Comparison of ENCODE assay signal across 34 cellular contexts in genomic region chr10:26412932-26413331, GRCh38. TPM values are rescaled to one million over a fixed set of nuclear protein-coding genes. Genes with fewer than 3 reads are reported as not detected.
"Had no signal": no experiment of that assay in that cellular context is flagged by ENCODE, and none has a peak within 500 bp of the region (broad histone marks: within the 10 kb centered on the region; RNA-seq: fewer than 3 reads in every experiment).

No MANE protein-coding gene starts in this region.

- H3K27ac ChIP-seq: ascending aorta, cardiac muscle cell, Peyer's patch, SJSA1 had no signal

- H3K27me3 Mint-ChIP-seq: activated CD4-positive, alpha-beta T cell treated with anti-CD3 and anti-CD28 coated beads for 36 hours; activated naive CD8-positive, alpha-beta T cell had no signal

- DNase-seq: activated CD4-positive, alpha-beta T cell treated with anti-CD3 and anti-CD28 coated beads for 36 hours; activated CD4-positive, alpha-beta T cell treated with anti-CD3 and anti-CD28 coated beads, Interleukin-2, amount 10 ng/mL, durations not matched to agents 7 days and 5 days; activated CD4-positive, alpha-beta T cell treated with anti-CD3 and anti-CD28 coated beads, Interleukin-2, amount 50 U/mL, for 48 hours; activated CD8-positive, alpha-beta T cell treated with anti-CD3 and anti-CD28 coated beads, Interleukin-2, amount 10 ng/mL, durations not matched to agents 7 days and 5 days; activated naive CD4-positive, alpha-beta T cell treated with anti-CD3 and anti-CD28 coated beads, Interleukin-2, amount 10 ng/mL, durations not matched to agents 7 days and 5 days; activated T-cell treated with anti-CD3 and anti-CD28 coated beads, Interleukin-2, amount 50 U/mL, for 4 hours; amygdala; cerebellar nuclear complex; Kasumi-1; KG1; MG63; NCI-H1048; NCI-H1105 treated with DMSO at 0.1 percent for 48 hours; NCI-H1436; NCI-H1694 treated with DMSO at 0.1 percent for 48 hours; NCI-H2029; NCI-H2171; NCI-H510A; NCI-H526; NCI-H748 treated with DMSO at 0.1 percent for 48 hours; NK-92 treated with Interleukin-12 subunit alpha and Interleukin-12 subunit beta, amount 100 ng/mL, for 24 hours; Peyer's patch; RPMI8226; SHP77 treated with DMSO at 0.1 percent for 48 hours; SK-N-SH had no signal

- H3K9me2 ChIP-seq: SK-N-SH had no signal

- H3K36me3 ChIP-seq: ascending aorta, cardiac muscle cell, MG63, Peyer's patch, SJSA1 had no signal

- H3K27ac Mint-ChIP-seq: activated CD4-positive, alpha-beta T cell treated with anti-CD3 and anti-CD28 coated beads for 36 hours; activated CD4-positive, alpha-beta T cell treated with anti-CD3 and anti-CD28 coated beads, Interleukin-2, amount 10 ng/mL, durations not matched to agents 7 days and 5 days; activated CD8-positive, alpha-beta T cell treated with anti-CD3 and anti-CD28 coated beads, Interleukin-2, amount 10 ng/mL, durations not matched to agents 7 days and 5 days; activated naive CD4-positive, alpha-beta T cell treated with anti-CD3 and anti-CD28 coated beads, Interleukin-2, amount 10 ng/mL, durations not matched to agents 7 days and 5 days; activated naive CD8-positive, alpha-beta T cell; activated T-helper 1 cell treated with anti-CD3 and anti-CD28 coated beads, Interleukin-12 subunit alpha, Interleukin-12 subunit beta, Interleukin-2, Interleukin-4 antibody, amounts not matched to agents 30 ng/mL and 10 ng/mL and 1 ng/mL, durations not matched to agents 14 hours and 24 hours and 36 hours; T-helper 1 cell treated with Interleukin-12 subunit alpha and Interleukin-12 subunit beta and Interleukin-4 antibody, amounts not matched to agents 30 μg/mL and 1 μg/mL, for 36 hours; T-helper 2 cell treated with Interferon-gamma antibody and Interleukin-4, amounts not matched to agents 5 μg/mL and 100 μg/mL, for 36 hours; WTC11 had no signal

- H3K4me1 ChIP-seq: ascending aorta, Peyer's patch, SJSA1 had no signal

- H3K4me1 Mint-ChIP-seq: activated CD4-positive, alpha-beta T cell treated with anti-CD3 and anti-CD28 coated beads for 36 hours; activated CD4-positive, alpha-beta T cell treated with anti-CD3 and anti-CD28 coated beads, Interleukin-2, amount 10 ng/mL, durations not matched to agents 7 days and 5 days; activated naive CD4-positive, alpha-beta T cell treated with anti-CD3 and anti-CD28 coated beads, Interleukin-2, amount 10 ng/mL, durations not matched to agents 7 days and 5 days; WTC11 had no signal

- H3K4me3 ChIP-seq: ascending aorta, cardiac muscle cell, MG63, Peyer's patch, SJSA1 had no signal

- H3K36me3 Mint-ChIP-seq: activated naive CD4-positive, alpha-beta T cell treated with anti-CD3 and anti-CD28 coated beads, Interleukin-2, amount 10 ng/mL, durations not matched to agents 7 days and 5 days; activated naive CD8-positive, alpha-beta T cell; WTC11 had no signal

- H3K4me2 ChIP-seq: SK-N-SH had no signal

- H3K4me3 Mint-ChIP-seq: activated CD4-positive, alpha-beta T cell treated with anti-CD3 and anti-CD28 coated beads for 36 hours; activated CD4-positive, alpha-beta T cell treated with anti-CD3 and anti-CD28 coated beads, Interleukin-2, amount 10 ng/mL, durations not matched to agents 7 days and 5 days; activated CD8-positive, alpha-beta T cell treated with anti-CD3 and anti-CD28 coated beads, Interleukin-2, amount 10 ng/mL, durations not matched to agents 7 days and 5 days; activated naive CD4-positive, alpha-beta T cell treated with anti-CD3 and anti-CD28 coated beads, Interleukin-2, amount 10 ng/mL, durations not matched to agents 7 days and 5 days; activated naive CD8-positive, alpha-beta T cell; activated T-cell treated with anti-CD3 and anti-CD28 coated beads, Interleukin-2, amount 50 U/mL, for 4 hours; activated T-helper 1 cell treated with anti-CD3 and anti-CD28 coated beads, Interleukin-12 subunit alpha, Interleukin-12 subunit beta, Interleukin-2, Interleukin-4 antibody, amounts not matched to agents 30 ng/mL and 10 ng/mL and 1 ng/mL, durations not matched to agents 14 hours and 24 hours and 36 hours; T-helper 1 cell treated with Interleukin-12 subunit alpha and Interleukin-12 subunit beta and Interleukin-4 antibody, amounts not matched to agents 30 μg/mL and 1 μg/mL, for 36 hours; T-helper 2 cell treated with Interferon-gamma antibody and Interleukin-4, amounts not matched to agents 5 μg/mL and 100 μg/mL, for 36 hours; WTC11 had no signal

- H3K9me3 Mint-ChIP-seq: activated CD4-positive, alpha-beta T cell treated with anti-CD3 and anti-CD28 coated beads, Interleukin-2, amount 10 ng/mL, durations not matched to agents 7 days and 5 days; activated naive CD4-positive, alpha-beta T cell treated with anti-CD3 and anti-CD28 coated beads, Interleukin-2, amount 10 ng/mL, durations not matched to agents 7 days and 5 days; activated T-helper 1 cell treated with anti-CD3 and anti-CD28 coated beads, Interleukin-12 subunit alpha, Interleukin-12 subunit beta, Interleukin-2, Interleukin-4 antibody, amounts not matched to agents 30 ng/mL and 10 ng/mL and 1 ng/mL, durations not matched to agents 14 hours and 24 hours and 36 hours; T-helper 1 cell treated with Interleukin-12 subunit alpha and Interleukin-12 subunit beta and Interleukin-4 antibody, amounts not matched to agents 30 μg/mL and 1 μg/mL, for 36 hours; T-helper 2 cell treated with Interferon-gamma antibody and Interleukin-4, amounts not matched to agents 5 μg/mL and 100 μg/mL, for 36 hours; WTC11 had no signal

- H3K9me3 ChIP-seq: ascending aorta, MG63, Peyer's patch, SJSA1, SK-N-SH had no signal

- ATAC-seq: activated CD4-positive, alpha-beta T cell treated with anti-CD3 and anti-CD28 coated beads for 36 hours; activated CD4-positive, CD25-positive, alpha-beta regulatory T cell treated with anti-CD3 and anti-CD28 coated beads, Interleukin-2, amount 50 U/mL, for 24 hours; activated CD8-positive, alpha-beta T cell treated with anti-CD3 and anti-CD28 coated beads, Interleukin-2, amount 10 ng/mL, durations not matched to agents 7 days and 5 days; activated T-cell treated with anti-CD3 and anti-CD28 coated beads, Interleukin-2, amount 50 U/mL, for 4 hours; WTC11 had no signal

RNA-seq across cellular contexts. Expression of gene APBB1IP, which starts 25.2 kb away (rescaled TPM):
- total RNA-seq: ascending aorta, cardiac muscle cell, SJSA1 had no signal
